ENCODE assay signal across 21 cellular contexts in the genomic region with DNA sequence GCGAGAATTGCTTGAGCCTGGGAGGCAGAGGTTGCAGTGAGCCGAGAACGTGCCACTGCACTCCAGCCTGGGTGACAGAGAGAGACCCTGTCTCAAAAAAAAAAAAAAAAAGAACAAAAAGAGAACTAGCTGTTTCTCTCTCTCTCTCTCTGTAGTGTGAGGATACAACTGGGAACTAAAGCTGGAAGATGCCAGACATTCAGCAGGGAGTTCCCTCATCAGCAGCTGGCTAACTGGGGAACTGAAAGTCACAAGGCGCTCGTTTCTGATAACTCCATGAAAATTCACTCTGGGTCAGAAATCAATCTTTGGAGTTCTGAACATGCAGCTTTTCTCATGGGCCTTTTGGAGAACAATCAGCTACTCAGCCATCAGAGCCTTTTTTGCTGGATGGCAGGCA. TPM values are rescaled to one million over a fixed set of nuclear protein-coding genes. Genes with fewer than 3 reads are reported as not detected.
"Had no signal": no experiment of that assay in that cellular context is flagged by ENCODE, and none has a peak within 500 bp of the region (broad histone marks: within the 10 kb centered on the region; RNA-seq: fewer than 3 reads in every experiment).

No MANE protein-coding gene starts in this region.

- H3K4me3 Mint-ChIP-seq: activated CD4-positive, alpha-beta T cell treated with anti-CD3 and anti-CD28 coated beads for 36 hours; activated naive CD8-positive, alpha-beta T cell treated with anti-CD3 and anti-CD28 coated beads for 36 hours; central memory CD8-positive, alpha-beta T cell; endodermal cell; neural crest cell; WTC11 had no signal

- H3K9me3 Mint-ChIP-seq: activated naive CD8-positive, alpha-beta T cell treated with anti-CD3 and anti-CD28 coated beads for 36 hours; central memory CD8-positive, alpha-beta T cell; endodermal cell; neural crest cell; WTC11 had no signal

- H3K27me3 ChIP-seq: esophagus squamous epithelium, upper lobe of left lung had no signal

- DNase-seq: activated CD4-positive, alpha-beta T cell treated with anti-CD3 and anti-CD28 coated beads for 36 hours; activated CD4-positive, alpha-beta T cell treated with anti-CD3 and anti-CD28 coated beads, Interleukin-2, amount 50 U/mL, for 48 hours; activated naive CD4-positive, alpha-beta T cell treated with Interleukin-2 at 50 U/mL for 16 hours; activated naive CD8-positive, alpha-beta T cell treated with anti-CD3 and anti-CD28 coated beads for 36 hours; activated T-cell treated with anti-CD3 and anti-CD28 coated beads, Interleukin-2, amount 50 U/mL, for 48 hours; endodermal cell; esophagus squamous epithelium; mesendoderm; mucosa of descending colon; occipital lobe; stimulated activated CD4-positive, alpha-beta T cell treated with anti-CD3 and anti-CD28 coated beads, Interleukin-4, amount 100 ng/mL, for 1 hour; stimulated activated naive CD4-positive, alpha-beta T cell treated with Interleukin-2 at 50 U/mL for 16 hours; T-helper 1 cell; T-helper 9 cell; upper lobe of left lung had no signal

- H3K4me3 ChIP-seq: esophagus squamous epithelium, mucosa of descending colon, upper lobe of left lung had no signal

- FAIRE-seq: astrocyte, colon had no signal

- H3K36me3 Mint-ChIP-seq: activated naive CD8-positive, alpha-beta T cell treated with anti-CD3 and anti-CD28 coated beads for 36 hours; WTC11 had no signal

- H3K4me1 Mint-ChIP-seq: activated CD4-positive, alpha-beta T cell treated with anti-CD3 and anti-CD28 coated beads for 36 hours had no signal

- H3K27ac ChIP-seq: esophagus squamous epithelium, upper lobe of left lung had no signal

- H3K27ac Mint-ChIP-seq: activated CD4-positive, alpha-beta T cell treated with anti-CD3 and anti-CD28 coated beads for 36 hours; activated naive CD8-positive, alpha-beta T cell treated with anti-CD3 and anti-CD28 coated beads for 36 hours; endodermal cell; WTC11 had no signal

- H3K36me3 ChIP-seq: esophagus squamous epithelium, upper lobe of left lung had no signal

- H3K4me1 ChIP-seq: upper lobe of left lung had no signal

- H3K27me3 Mint-ChIP-seq: activated CD4-positive, alpha-beta T cell treated with anti-CD3 and anti-CD28 coated beads for 36 hours; activated naive CD8-positive, alpha-beta T cell treated with anti-CD3 and anti-CD28 coated beads for 36 hours; central memory CD8-positive, alpha-beta T cell had no signal

- H3K9me3 ChIP-seq: esophagus squamous epithelium, mucosa of descending colon, upper lobe of left lung had no signal

RNA-seq across cellular contexts. Expression of gene MAP1LC3B2, which starts 43.5 kb away (rescaled TPM):
- total RNA-seq: liver had no signal
